30 cellular contexts compared by ENCODE assay signal in genomic region chr11:87280143-87280542, GRCh38.
"Had no signal": no experiment of that assay in that cellular context is flagged by ENCODE, and none has a peak within 500 bp of the region (broad histone marks: within the 10 kb centered on the region; RNA-seq: fewer than 3 reads in every experiment).

No MANE protein-coding gene starts in this region.

- H3K27me3 Mint-ChIP-seq: activated CD4-positive, alpha-beta memory T cell treated with anti-CD3 and anti-CD28 coated beads for 36 hours; activated CD4-positive, alpha-beta T cell treated with anti-CD3 and anti-CD28 coated beads for 36 hours; activated CD4-positive, alpha-beta T cell treated with anti-CD3 and anti-CD28 coated beads, Interleukin-2, amount 10 ng/mL, durations not matched to agents 24 days and 14 days; activated CD8-positive, alpha-beta memory T cell treated with anti-CD3 and anti-CD28 coated beads, Interleukin-2, amount 10 ng/mL, durations not matched to agents 7 days and 5 days; activated naive CD8-positive, alpha-beta T cell; effector memory CD8-positive, alpha-beta T cell had no signal

- H3K9me3 Mint-ChIP-seq: activated CD4-positive, alpha-beta memory T cell treated with anti-CD3 and anti-CD28 coated beads for 36 hours; activated CD4-positive, alpha-beta T cell treated with anti-CD3 and anti-CD28 coated beads, Interleukin-2, amount 10 ng/mL, durations not matched to agents 24 days and 14 days; activated T-helper 1 cell treated with anti-CD3 and anti-CD28 coated beads, Interleukin-12 subunit alpha, Interleukin-12 subunit beta, Interleukin-2, Interleukin-4 antibody, amounts not matched to agents 30 ng/mL and 10 ng/mL and 1 ng/mL, durations not matched to agents 14 hours and 24 hours and 36 hours; activated T-helper 2 cell treated with anti-CD3 and anti-CD28 coated beads, Interferon-gamma antibody, Interleukin-2, Interleukin-4, amounts not matched to agents 10 μg/mL and 5 μg/mL and 100 μg/mL, durations not matched to agents 14 hours and 24 hours and 36 hours; effector memory CD8-positive, alpha-beta T cell had no signal

- H3K27ac Mint-ChIP-seq: activated CD4-positive, alpha-beta memory T cell treated with anti-CD3 and anti-CD28 coated beads for 36 hours; activated CD4-positive, alpha-beta T cell treated with anti-CD3 and anti-CD28 coated beads for 36 hours; activated CD4-positive, alpha-beta T cell treated with anti-CD3 and anti-CD28 coated beads, Interleukin-2, amount 10 ng/mL, durations not matched to agents 24 days and 14 days; activated CD8-positive, alpha-beta memory T cell treated with anti-CD3 and anti-CD28 coated beads, Interleukin-2, amount 10 ng/mL, durations not matched to agents 7 days and 5 days; activated CD8-positive, alpha-beta T cell treated with anti-CD3 and anti-CD28 coated beads, Interleukin-2, amount 10 ng/mL, durations not matched to agents 7 days and 5 days; activated naive CD8-positive, alpha-beta T cell; activated T-helper 1 cell treated with anti-CD3 and anti-CD28 coated beads, Interleukin-12 subunit alpha, Interleukin-12 subunit beta, Interleukin-2, Interleukin-4 antibody, amounts not matched to agents 30 ng/mL and 10 ng/mL and 1 ng/mL, durations not matched to agents 14 hours and 24 hours and 36 hours; activated T-helper 2 cell treated with anti-CD3 and anti-CD28 coated beads, Interferon-gamma antibody, Interleukin-2, Interleukin-4, amounts not matched to agents 10 μg/mL and 5 μg/mL and 100 μg/mL, durations not matched to agents 14 hours and 24 hours and 36 hours; effector memory CD8-positive, alpha-beta T cell had no signal

- H3K4me3 Mint-ChIP-seq: activated CD4-positive, alpha-beta memory T cell treated with anti-CD3 and anti-CD28 coated beads for 36 hours; activated CD4-positive, alpha-beta T cell treated with anti-CD3 and anti-CD28 coated beads for 36 hours; activated CD4-positive, alpha-beta T cell treated with anti-CD3 and anti-CD28 coated beads, Interleukin-2, amount 10 ng/mL, durations not matched to agents 24 days and 14 days; activated CD8-positive, alpha-beta memory T cell treated with anti-CD3 and anti-CD28 coated beads, Interleukin-2, amount 10 ng/mL, durations not matched to agents 7 days and 5 days; activated CD8-positive, alpha-beta T cell treated with anti-CD3 and anti-CD28 coated beads, Interleukin-2, amount 10 ng/mL, durations not matched to agents 7 days and 5 days; activated naive CD8-positive, alpha-beta T cell; activated T-helper 1 cell treated with anti-CD3 and anti-CD28 coated beads, Interleukin-12 subunit alpha, Interleukin-12 subunit beta, Interleukin-2, Interleukin-4 antibody, amounts not matched to agents 30 ng/mL and 10 ng/mL and 1 ng/mL, durations not matched to agents 14 hours and 24 hours and 36 hours; effector memory CD8-positive, alpha-beta T cell had no signal

- FAIRE-seq: bronchial epithelial cell had no signal

- H3K36me3 ChIP-seq: brain microvascular endothelial cell, esophagus muscularis mucosa, gastrocnemius medialis had no signal

- H3K36me3 Mint-ChIP-seq: activated naive CD8-positive, alpha-beta T cell had no signal

- DNase-seq: activated CD4-positive, alpha-beta memory T cell treated with anti-CD3 and anti-CD28 coated beads for 36 hours; activated CD4-positive, alpha-beta T cell treated with anti-CD3 and anti-CD28 coated beads for 36 hours; activated CD4-positive, alpha-beta T cell treated with anti-CD3 and anti-CD28 coated beads, Interleukin-2, amount 10 ng/mL, durations not matched to agents 24 days and 14 days; activated CD4-positive, CD25-positive, alpha-beta regulatory T cell; activated CD4-positive, CD25-positive, alpha-beta regulatory T cell treated with anti-CD3 and anti-CD28 coated beads, Interleukin-2, amount 50 U/mL, for 72 hours; activated CD8-positive, alpha-beta memory T cell treated with anti-CD3 and anti-CD28 coated beads, Interleukin-2, amount 10 ng/mL, durations not matched to agents 7 days and 5 days; activated CD8-positive, alpha-beta memory T cell treated with anti-CD3 and anti-CD28 coated beads, Interleukin-2, amount 50 U/mL, for 4 hours; activated CD8-positive, alpha-beta T cell treated with anti-CD3 and anti-CD28 coated beads, Interleukin-2, amount 10 ng/mL, durations not matched to agents 7 days and 5 days; activated effector memory CD4-positive, alpha-beta T cell treated with anti-CD3 and anti-CD28 coated beads, Interleukin-2, amount 50 U/mL, for 16 hours; activated naive CD4-positive, alpha-beta T cell treated with anti-CD3 and anti-CD28 coated beads, Interleukin-2, amount 50 U/mL, for 16 hours; activated naive CD4-positive, alpha-beta T cell treated with Interleukin-2 at 50 U/mL for 16 hours; activated T-cell treated with anti-CD3 and anti-CD28 coated beads, Interleukin-2, amount 50 U/mL, for 1 hour; activated T-cell treated with anti-CD3 and anti-CD28 coated beads, Interleukin-2, amount 50 U/mL, for 48 hours; amniotic stem cell; anterior cingulate cortex; brain microvascular endothelial cell; cortex of kidney; dermis blood vessel endothelial cell; effector CD4-positive, alpha-beta T cell; effector memory CD8-positive, alpha-beta T cell; erythroblast; foreskin keratinocyte; gastrocnemius medialis; glutamatergic neuron; T-helper 2 cell had no signal

- H3K4me3 ChIP-seq: esophagus muscularis mucosa, gastrocnemius medialis had no signal

- H3K27me3 ChIP-seq: brain microvascular endothelial cell, esophagus muscularis mucosa, foreskin keratinocyte, gastrocnemius medialis had no signal

- H3K27ac ChIP-seq: brain microvascular endothelial cell, esophagus muscularis mucosa, foreskin keratinocyte, gastrocnemius medialis had no signal

- H3K9me3 ChIP-seq: esophagus muscularis mucosa, gastrocnemius medialis had no signal

- ATAC-seq: activated CD4-positive, alpha-beta T cell treated with anti-CD3 and anti-CD28 coated beads for 36 hours; activated CD8-positive, alpha-beta memory T cell treated with anti-CD3 and anti-CD28 coated beads, Interleukin-2, amount 10 ng/mL, durations not matched to agents 7 days and 5 days; activated CD8-positive, alpha-beta T cell treated with anti-CD3 and anti-CD28 coated beads, Interleukin-2, amount 10 ng/mL, durations not matched to agents 7 days and 5 days; effector memory CD8-positive, alpha-beta T cell; foreskin keratinocyte; gastrocnemius medialis had no signal

- H3K4me1 Mint-ChIP-seq: activated CD4-positive, alpha-beta T cell treated with anti-CD3 and anti-CD28 coated beads for 36 hours; activated CD4-positive, alpha-beta T cell treated with anti-CD3 and anti-CD28 coated beads, Interleukin-2, amount 10 ng/mL, durations not matched to agents 24 days and 14 days; activated CD8-positive, alpha-beta memory T cell treated with anti-CD3 and anti-CD28 coated beads, Interleukin-2, amount 10 ng/mL, durations not matched to agents 7 days and 5 days had no signal
